10 cellular contexts compared by ENCODE assay signal in genomic region chr2:136424112-136424511, GRCh38.
DNase-seq lines count a peak whose midpoint lies in the region; TF ChIP-seq lines count a peak whose summit lies in the region.
"Had no signal": no experiment of that assay in that cellular context is flagged by ENCODE, and none has a peak within 500 bp of the region (broad histone marks: within the 10 kb centered on the region; RNA-seq: fewer than 3 reads in every experiment).

No MANE protein-coding gene starts in this region.

- peak overlapping the region; percentile 88 for H3K4me2 ChIP-seq in hepatocyte

- peak overlapping the region; percentile 97 for H2AFZ ChIP-seq in hepatocyte

- H3K9me3 ChIP-seq in hepatocyte (ENCODE audit: low read depth), result no peaks in the 10 kb centered on the region
- H3K9me3 ChIP-seq: breast epithelium had no signal

- peaks cover 28% of the 10 kb centered on the region for H3K27me3 ChIP-seq in hepatocyte

- peaks cover 55% of the 10 kb centered on the region for H3K27me3 Mint-ChIP-seq in activated CD4-positive, alpha-beta memory T cell treated with anti-CD3 and anti-CD28 coated beads, Interleukin-2, amount 10 ng/mL, durations not matched to agents 7 days and 5 days
- peaks cover 49% of the 10 kb centered on the region for H3K27me3 Mint-ChIP-seq in stimulated activated naive CD8-positive, alpha-beta T cell treated with anti-CD3 and anti-CD28 coated beads, Interleukin-15, Interleukin-2, amounts not matched to agents 100 ng/mL and 50 ng/mL, for 24 hours

- H3K9me2 ChIP-seq in hepatocyte (replicated peaks; ENCODE audit: insufficient read depth), result no peaks in the 10 kb centered on the region

- no peaks in the 10 kb centered on the region for H4K20me1 ChIP-seq in hepatocyte (ENCODE audit: insufficient read depth, poor library complexity, severe bottlenecking)

- H3K4me1 ChIP-seq in hepatocyte (ENCODE audit: insufficient read depth), result no peaks in the 10 kb centered on the region
- H3K4me1 ChIP-seq: breast epithelium had no signal

- H3K27ac Mint-ChIP-seq in activated CD4-positive, alpha-beta memory T cell treated with anti-CD3 and anti-CD28 coated beads, Interleukin-2, amount 10 ng/mL, durations not matched to agents 7 days and 5 days, result no peak overlapping the region
- H3K27ac Mint-ChIP-seq in stimulated activated naive CD8-positive, alpha-beta T cell treated with anti-CD3 and anti-CD28 coated beads, Interleukin-15, Interleukin-2, amounts not matched to agents 100 ng/mL and 50 ng/mL, for 24 hours, result no peak overlapping the region

- H3K9me3 Mint-ChIP-seq in activated CD4-positive, alpha-beta memory T cell treated with anti-CD3 and anti-CD28 coated beads, Interleukin-2, amount 10 ng/mL, durations not matched to agents 7 days and 5 days, result no peaks in the 10 kb centered on the region
- no peaks in the 10 kb centered on the region for H3K9me3 Mint-ChIP-seq in stimulated activated naive CD8-positive, alpha-beta T cell treated with anti-CD3 and anti-CD28 coated beads, Interleukin-15, Interleukin-2, amounts not matched to agents 100 ng/mL and 50 ng/mL, for 24 hours

- H3K4me3 ChIP-seq in hepatocyte, result no peak overlapping the region

- H3K79me2 ChIP-seq in hepatocyte, result no peaks in the 10 kb centered on the region

- 64% methylated on average over 7 of the region's 7 CpGs for WGBS in hepatocyte (ENCODE audit: low lambda C conversion rate, missing lambda C conversion rate)

- no peak for TF ChIP-seq CTCF in hepatocyte (IDR thresholded peaks at IDR 0.05; ENCODE audit: poor library complexity)

- CTCF ChIA-PET in activated CD4-positive, alpha-beta memory T cell treated with anti-CD3 and anti-CD28 coated beads, Interleukin-2, amount 10 ng/mL, durations not matched to agents 7 days and 5 days (lab: Charles Lee), result interaction anchor here (0.9 to 2.1 kb wide), 11 partner anchors 10 to 510 kb away, joined by 3 to 9 read pairs (median 3); no protein-coding TSS in a partner anchor

- H3K4me1 Mint-ChIP-seq in activated CD4-positive, alpha-beta memory T cell treated with anti-CD3 and anti-CD28 coated beads, Interleukin-2, amount 10 ng/mL, durations not matched to agents 7 days and 5 days, result peaks cover 22% of the 10 kb centered on the region
- H3K4me1 Mint-ChIP-seq in stimulated activated naive CD8-positive, alpha-beta T cell treated with anti-CD3 and anti-CD28 coated beads, Interleukin-15, Interleukin-2, amounts not matched to agents 100 ng/mL and 50 ng/mL, for 24 hours (ENCODE audit: low read depth), result peaks cover 20% of the 10 kb centered on the region

- H3K4me3 Mint-ChIP-seq in activated CD4-positive, alpha-beta memory T cell treated with anti-CD3 and anti-CD28 coated beads, Interleukin-2, amount 10 ng/mL, durations not matched to agents 7 days and 5 days, result no peak overlapping the region
- peak overlapping the region; percentile 77 for H3K4me3 Mint-ChIP-seq in stimulated activated naive CD8-positive, alpha-beta T cell treated with anti-CD3 and anti-CD28 coated beads, Interleukin-15, Interleukin-2, amounts not matched to agents 100 ng/mL and 50 ng/mL, for 24 hours

- DNase-seq in activated T-cell treated with anti-CD3 and anti-CD28 coated beads for 48 hours (ENCODE audit: low read depth) (peak; percentile 6), activated T-cell treated with anti-CD3 and anti-CD28 coated beads for 4 hours (no peak), hepatocyte (ENCODE audit: low spot score) (no peak), 8988T (no peak), D341Med (ENCODE audit: low spot score) (no peak)
- peak; percentile 20 for DNase-seq in activated CD4-positive, alpha-beta memory T cell treated with anti-CD3 and anti-CD28 coated beads, Interleukin-2, amount 10 ng/mL, durations not matched to agents 7 days and 5 days
- DNase-seq in stimulated activated CD4-positive, alpha-beta T cell treated with anti-CD3 and anti-CD28 coated beads, Interleukin-12 subunit alpha, Interleukin-12 subunit beta, amount 100 ng/mL, for 4 hours, result no peak
- DNase-seq: occipital lobe had no signal

- POLR2A ChIA-PET in activated CD4-positive, alpha-beta memory T cell treated with anti-CD3 and anti-CD28 coated beads, Interleukin-2, amount 10 ng/mL, durations not matched to agents 7 days and 5 days (lab: Charles Lee), result interaction anchor here (1.3 kb wide), 1 partner anchor 356 kb away, joined by 3 read pairs; no protein-coding TSS in a partner anchor

- no peaks in the 10 kb centered on the region for H3K36me3 ChIP-seq in hepatocyte (replicated peaks; ENCODE audit: insufficient read depth, low read depth)
- H3K36me3 ChIP-seq: breast epithelium had no signal

- H3K36me3 Mint-ChIP-seq in activated CD4-positive, alpha-beta memory T cell treated with anti-CD3 and anti-CD28 coated beads, Interleukin-2, amount 10 ng/mL, durations not matched to agents 7 days and 5 days (ENCODE audit: low read depth), result no peaks in the 10 kb centered on the region
- H3K36me3 Mint-ChIP-seq in stimulated activated naive CD8-positive, alpha-beta T cell treated with anti-CD3 and anti-CD28 coated beads, Interleukin-15, Interleukin-2, amounts not matched to agents 100 ng/mL and 50 ng/mL, for 24 hours (ENCODE audit: low read depth), result no peaks in the 10 kb centered on the region

- H3K27ac ChIP-seq in hepatocyte, result no peak overlapping the region
- H3K27ac ChIP-seq: breast epithelium had no signal

Comparison
In these comparisons a context has a peak if more than half of its experiments do, and no peak if none do; other contexts are left out.
1. DNase-seq: peak in activated T-cell treated with anti-CD3 and anti-CD28 coated beads for 48 hours (single experiment) and activated CD4-positive, alpha-beta memory T cell treated with anti-CD3 and anti-CD28 coated beads, Interleukin-2, amount 10 ng/mL, durations not matched to agents 7 days and 5 days (single experiment); none in activated T-cell treated with anti-CD3 and anti-CD28 coated beads for 4 hours (single experiment), hepatocyte (single experiment), 8988T (single experiment), stimulated activated CD4-positive, alpha-beta T cell treated with anti-CD3 and anti-CD28 coated beads, Interleukin-12 subunit alpha, Interleukin-12 subunit beta, amount 100 ng/mL, for 4 hours (single experiment) and D341Med (single experiment).